In the genomic region with DNA sequence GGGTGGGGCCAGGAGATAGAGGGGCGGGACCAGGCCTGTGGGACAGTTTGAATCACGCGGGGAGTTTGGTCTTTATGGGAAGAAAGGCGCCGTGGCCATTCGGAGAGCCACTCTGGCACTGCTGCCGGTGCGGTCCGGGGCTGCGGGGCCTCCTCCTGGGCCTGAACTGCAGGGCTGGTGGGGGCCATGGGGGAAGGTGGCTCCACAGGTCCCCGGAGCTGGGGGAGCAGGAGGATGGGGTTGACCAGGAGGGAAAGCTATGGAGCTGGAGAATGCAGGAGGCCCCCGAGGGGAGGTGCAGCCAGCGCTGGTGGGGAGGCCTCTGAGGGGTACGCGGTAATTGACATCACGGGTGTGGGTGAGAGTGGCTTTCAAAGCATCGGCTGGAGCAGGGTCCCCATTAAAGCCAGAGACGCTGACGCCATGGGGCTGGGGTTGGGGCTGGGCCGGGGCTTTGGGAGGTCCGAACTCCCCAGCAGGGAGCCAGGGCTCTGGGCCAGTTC, we compare ENCODE assay signal across 1 cellular context.
TF ChIP-seq lines count a peak whose summit lies in the region.

No MANE protein-coding gene starts in this region.

TF ChIP-seq in HCT116, 20 proteins besides CTCF, POLR2A, EP300 and RAD21:
- TF ChIP-seq ELF1 (IDR thresholded peaks at IDR 0.05; ENCODE audit: borderline replicate concordance, low read depth) (no peak), ZNF274 (IDR thresholded peaks at IDR 0.05; ENCODE audit: low read depth, low read length) (no peak), ATF3 (IDR thresholded peaks at IDR 0.05) (no peak), ZBTB33 (IDR thresholded peaks at IDR 0.05; ENCODE audit: extremely low read depth, insufficient replicate concordance, low read length) (no peak), SIN3A (IDR thresholded peaks at IDR 0.05; ENCODE audit: low read depth) (no peak), POLR2AphosphoS5 (IDR thresholded peaks at IDR 0.05; ENCODE audit: low read depth, low read length) (no peak), JUND (IDR thresholded peaks at IDR 0.05) (no peak), EZH2 (IDR thresholded peaks at IDR 0.05) (no peak), SP1 (IDR thresholded peaks at IDR 0.05; ENCODE audit: low read depth) (no peak)
